In genomic region chr11:120063686-120064340, GRCh38 we compare ENCODE assay signal across 18 cellular contexts.
"Had no signal": no experiment of that assay in that cellular context is flagged by ENCODE, and none has a peak within 500 bp of the region (broad histone marks: within the 10 kb centered on the region; RNA-seq: fewer than 3 reads in every experiment).

No MANE protein-coding gene starts in this region.

- DNase-seq: activated CD4-positive, alpha-beta memory T cell treated with anti-CD3 and anti-CD28 coated beads for 36 hours; activated CD4-positive, alpha-beta T cell treated with anti-CD3 and anti-CD28 coated beads for 4 hours; activated CD4-positive, CD25-positive, alpha-beta regulatory T cell; activated gamma-delta T cell; activated T-cell treated with anti-CD3 and anti-CD28 coated beads for 4 hours; body of pancreas; caudate nucleus; dermis blood vessel endothelial cell; left cardiac atrium; mucosa of descending colon; occipital lobe; retina; stimulated activated CD4-positive, alpha-beta T cell treated with anti-CD3 and anti-CD28 coated beads, Interleukin-4, amount 100 ng/mL, for 24 hours; stimulated activated naive CD4-positive, alpha-beta T cell treated with Interleukin-2 at 50 U/mL for 16 hours; SW 1271; T-helper 17 cell had no signal

- H3K9me3 ChIP-seq: body of pancreas, gastroesophageal sphincter, mucosa of descending colon had no signal

- FAIRE-seq: islet of Langerhans had no signal

- H3K4me1 ChIP-seq: body of pancreas had no signal

- H3K36me3 ChIP-seq: gastroesophageal sphincter had no signal

- H3K27me3 ChIP-seq: body of pancreas had no signal

- ATAC-seq: body of pancreas, gastroesophageal sphincter, left cardiac atrium, mucosa of descending colon, T-helper 17 cell had no signal

- H3K4me3 ChIP-seq: body of pancreas, gastroesophageal sphincter, mucosa of descending colon had no signal

- H3K27ac ChIP-seq: body of pancreas, gastroesophageal sphincter had no signal
